In genomic region chr2:70204452-70204851, GRCh38 we compare ENCODE assay signal across 1 cellular context.
TF ChIP-seq lines count a peak whose summit lies in the region.

No MANE protein-coding gene starts in this region.

TF ChIP-seq in SK-N-SH, 30 proteins besides CTCF, POLR2A, EP300 and RAD21 (continued from another document):
- TF ChIP-seq, protein P1, sequence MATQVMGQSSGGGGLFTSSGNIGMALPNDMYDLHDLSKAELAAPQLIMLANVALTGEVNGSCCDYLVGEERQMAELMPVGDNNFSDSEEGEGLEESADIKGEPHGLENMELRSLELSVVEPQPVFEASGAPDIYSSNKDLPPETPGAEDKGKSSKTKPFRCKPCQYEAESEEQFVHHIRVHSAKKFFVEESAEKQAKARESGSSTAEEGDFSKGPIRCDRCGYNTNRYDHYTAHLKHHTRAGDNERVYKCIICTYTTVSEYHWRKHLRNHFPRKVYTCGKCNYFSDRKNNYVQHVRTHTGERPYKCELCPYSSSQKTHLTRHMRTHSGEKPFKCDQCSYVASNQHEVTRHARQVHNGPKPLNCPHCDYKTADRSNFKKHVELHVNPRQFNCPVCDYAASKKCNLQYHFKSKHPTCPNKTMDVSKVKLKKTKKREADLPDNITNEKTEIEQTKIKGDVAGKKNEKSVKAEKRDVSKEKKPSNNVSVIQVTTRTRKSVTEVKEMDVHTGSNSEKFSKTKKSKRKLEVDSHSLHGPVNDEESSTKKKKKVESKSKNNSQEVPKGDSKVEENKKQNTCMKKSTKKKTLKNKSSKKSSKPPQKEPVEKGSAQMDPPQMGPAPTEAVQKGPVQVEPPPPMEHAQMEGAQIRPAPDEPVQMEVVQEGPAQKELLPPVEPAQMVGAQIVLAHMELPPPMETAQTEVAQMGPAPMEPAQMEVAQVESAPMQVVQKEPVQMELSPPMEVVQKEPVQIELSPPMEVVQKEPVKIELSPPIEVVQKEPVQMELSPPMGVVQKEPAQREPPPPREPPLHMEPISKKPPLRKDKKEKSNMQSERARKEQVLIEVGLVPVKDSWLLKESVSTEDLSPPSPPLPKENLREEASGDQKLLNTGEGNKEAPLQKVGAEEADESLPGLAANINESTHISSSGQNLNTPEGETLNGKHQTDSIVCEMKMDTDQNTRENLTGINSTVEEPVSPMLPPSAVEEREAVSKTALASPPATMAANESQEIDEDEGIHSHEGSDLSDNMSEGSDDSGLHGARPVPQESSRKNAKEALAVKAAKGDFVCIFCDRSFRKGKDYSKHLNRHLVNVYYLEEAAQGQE (IDR thresholded peaks at IDR 0.05; ENCODE audit: low read depth, low read length) = no peak
- TF ChIP-seq, protein P2, sequence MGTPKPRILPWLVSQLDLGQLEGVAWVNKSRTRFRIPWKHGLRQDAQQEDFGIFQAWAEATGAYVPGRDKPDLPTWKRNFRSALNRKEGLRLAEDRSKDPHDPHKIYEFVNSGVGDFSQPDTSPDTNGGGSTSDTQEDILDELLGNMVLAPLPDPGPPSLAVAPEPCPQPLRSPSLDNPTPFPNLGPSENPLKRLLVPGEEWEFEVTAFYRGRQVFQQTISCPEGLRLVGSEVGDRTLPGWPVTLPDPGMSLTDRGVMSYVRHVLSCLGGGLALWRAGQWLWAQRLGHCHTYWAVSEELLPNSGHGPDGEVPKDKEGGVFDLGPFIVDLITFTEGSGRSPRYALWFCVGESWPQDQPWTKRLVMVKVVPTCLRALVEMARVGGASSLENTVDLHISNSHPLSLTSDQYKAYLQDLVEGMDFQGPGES (IDR thresholded peaks at IDR 0.05; ENCODE audit: low read depth, low read length) = no peak
- TF ChIP-seq TAF1 (IDR thresholded peaks at IDR 0.05; ENCODE audit: borderline replicate concordance, low read depth, low read length) (no peak), SIN3A (IDR thresholded peaks at IDR 0.05; ENCODE audit: borderline replicate concordance, low read depth, low read length) (no peak), MEF2A (IDR thresholded peaks at IDR 0.05; ENCODE audit: borderline replicate concordance, low read depth) (no peak), EZH2phosphoT487 (IDR thresholded peaks at IDR 0.05; ENCODE audit: borderline replicate concordance, low read depth) (no peak), FOXJ3 (CRISPR knock-in tag; IDR thresholded peaks at IDR 0.05) (no peak), POLR2AphosphoS5 (IDR thresholded peaks at IDR 0.05; ENCODE audit: low read depth, low read length) (no peak)
TF ChIP-seq in SK-N-SH: peak in this region for 0.
